ENCODE assay signal across 17 cellular contexts in genomic region chr15:77048135-77048866, GRCh38. TPM values are rescaled to one million over a fixed set of nuclear protein-coding genes. Genes with fewer than 3 reads are reported as not detected.
DNase-seq lines count a peak whose midpoint lies in the region; ATAC-seq and TF ChIP-seq lines count a peak whose summit lies in the region.
"Had no signal": no experiment of that assay in that cellular context is flagged by ENCODE, and none has a peak within 500 bp of the region (broad histone marks: within the 10 kb centered on the region; RNA-seq: fewer than 3 reads in every experiment).

No MANE protein-coding gene starts in this region.

- H3K4me3 ChIP-seq in osteoblast (ENCODE audit: insufficient read depth, low read length), result no peak overlapping the region
- H3K4me3 ChIP-seq: PC-9 had no signal

- no peaks in the 10 kb centered on the region for H3K27me3 Mint-ChIP-seq in chondrocyte (ENCODE audit: low read depth)
- H3K27me3 Mint-ChIP-seq: CD8-positive, alpha-beta memory T cell had no signal

- H3K27ac ChIP-seq in osteoblast (ENCODE audit: low read depth, low read length), result peak overlapping the region; percentile 5
- H3K27ac ChIP-seq: PC-9, RWPE1 had no signal

- peaks cover 12% of the 10 kb centered on the region for H3K4me1 ChIP-seq in osteoblast (ENCODE audit: insufficient read depth, low read length)

- H3K79me2 ChIP-seq in osteoblast (ENCODE audit: insufficient read depth, low read length), result no peaks in the 10 kb centered on the region

- H3K4me1 Mint-ChIP-seq in chondrocyte (ENCODE audit: low read depth), result peaks cover 65% of the 10 kb centered on the region

- no peak for ATAC-seq in HG03354 (IDR thresholded peaks at IDR 0.05; ENCODE audit: poor library complexity, severe bottlenecking, unreplicated experiment)
- ATAC-seq: HepG2 had no signal

- no peak overlapping the region for H2AFZ ChIP-seq in osteoblast (ENCODE audit: low read length)
- H2AFZ ChIP-seq: PC-9 had no signal

- H3K4me3 Mint-ChIP-seq in chondrocyte (ENCODE audit: unreplicated experiment), result no peak overlapping the region
- H3K4me3 Mint-ChIP-seq: CD8-positive, alpha-beta memory T cell had no signal

- peaks cover 30% of the 10 kb centered on the region for H3K36me3 Mint-ChIP-seq in chondrocyte (ENCODE audit: low read depth)

- no peaks in the 10 kb centered on the region for H3K9me3 ChIP-seq in osteoblast (ENCODE audit: low read depth, low read length)

- H3K36me3 ChIP-seq in osteoblast (ENCODE audit: insufficient read depth, low read length), result peaks cover 45% of the 10 kb centered on the region

- H3K27me3 ChIP-seq in osteoblast (ENCODE audit: insufficient read depth, low read length), result no peaks in the 10 kb centered on the region

- H3K27ac Mint-ChIP-seq in chondrocyte (ENCODE audit: unreplicated experiment), result peak overlapping the region; percentile 66

- DNase-seq in AG08396 (ENCODE audit: low spot score), result peak; percentile 39
- peak; percentile 37 for DNase-seq in GM04503 (ENCODE audit: low read depth)
- no peak for DNase-seq in chondrocyte (ENCODE audit: low spot score)
- peak; percentile 80 for DNase-seq in osteoblast (ENCODE audit: insufficient read length, low spot score, missing footprints)
- no peak for DNase-seq in NCI-H446 treated with DMSO at 0.1 percent for 48 hours (lab: John Stamatoyannopoulos, UW)
- DNase-seq in DMS53 (lab: John Stamatoyannopoulos, UW), result no peak
- DNase-seq: C1 segment of cervical spinal cord; CD8-positive, alpha-beta memory T cell; GOT3; KG1; NCI-H1694 treated with DMSO at 0.1 percent for 48 hours; NCI-H524 treated with DMSO at 0.1 percent for 48 hours; PC-9; SIG-M5 had no signal

- no peaks in the 10 kb centered on the region for H3K9me3 Mint-ChIP-seq in chondrocyte (ENCODE audit: low read depth)

- no peaks in the 10 kb centered on the region for H4K20me1 ChIP-seq in osteoblast (ENCODE audit: insufficient read depth, low read length)

- peak overlapping the region; percentile 35 for H3K4me2 ChIP-seq in osteoblast (ENCODE audit: insufficient read depth, low read length)
- H3K4me2 ChIP-seq: PC-9 had no signal

- TF ChIP-seq CTCF in chondrocyte (IDR thresholded peaks at IDR 0.05), result no peak
- no peak for TF ChIP-seq CTCF in osteoblast (IDR thresholded peaks at IDR 0.05; ENCODE audit: extremely low read depth, low read depth, low read length)

RNA-seq across cellular contexts. Expression of gene TSPAN3, which starts 22.6 kb away (rescaled TPM):
- total RNA-seq in chondrocyte (242 to 333 TPM (median 250 TPM) in 3 replicates), osteoblast (203 and 235 TPM in 2 replicates)

RNA-seq across cellular contexts. Expression of gene PSTPIP1, which starts 53.4 kb away (rescaled TPM):
- total RNA-seq in chondrocyte, result not detected in 3 replicates
- total RNA-seq in osteoblast, result not detected in 2 replicates
- total RNA-seq: PC-9 had no signal

Comparison
In these comparisons a context has a peak if more than half of its experiments do, and no peak if none do; other contexts are left out.
1. DNase-seq: peak in AG08396 (single experiment), GM04503 (single experiment) and osteoblast (single experiment); none in chondrocyte (single experiment), NCI-H446 treated with DMSO at 0.1 percent for 48 hours (single experiment) and DMS53 (single experiment).